Comparison of ENCODE assay signal across 1 cellular context in the genomic region with DNA sequence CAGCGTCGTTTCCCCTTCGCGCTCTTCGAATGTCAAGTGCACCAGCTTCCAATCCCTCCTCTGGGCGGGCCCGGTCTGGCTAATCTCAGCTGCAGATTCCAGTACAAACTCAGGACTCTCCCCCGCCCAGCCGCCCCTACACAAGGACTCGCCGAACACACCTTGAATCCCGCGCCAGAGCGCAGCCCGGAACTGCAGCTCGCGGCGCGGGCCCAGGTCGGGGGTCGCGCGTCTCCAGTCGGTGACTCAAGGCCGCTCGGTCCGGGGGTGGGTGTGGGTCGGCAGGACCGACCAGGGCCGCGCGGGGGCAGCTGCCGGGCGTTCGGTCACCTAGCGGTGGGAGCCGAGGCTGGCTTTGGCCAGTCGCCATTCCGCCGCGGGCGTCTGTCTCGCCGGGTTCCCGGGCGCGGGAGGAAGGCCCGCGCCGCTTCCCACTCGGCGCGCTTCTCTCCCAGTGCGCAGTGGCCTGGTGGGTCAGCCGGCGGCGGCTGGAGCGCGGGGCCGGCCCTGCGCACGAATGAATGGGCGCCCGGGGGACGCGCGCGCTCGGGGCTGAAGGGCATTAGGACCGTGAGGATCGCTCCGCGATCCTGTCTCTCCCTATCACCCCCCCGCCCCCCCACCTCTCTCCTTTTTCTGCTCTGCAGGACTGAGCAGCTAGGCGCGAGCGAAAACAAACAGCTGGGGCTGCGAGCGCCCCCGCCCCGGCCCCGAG.
TF ChIP-seq lines count a peak whose summit lies in the region.

GALNT16 (plus strand) TSS at position 628 of the 715 bp plus-strand sequence. CDS start 133 bp downstream, outside the sequence.

TF ChIP-seq in K562, 482 proteins besides CTCF, POLR2A, EP300 and RAD21 (continued from another document):
- no peak for TF ChIP-seq GTF2A2 (tag; IDR thresholded peaks at IDR 0.05)
- no peak for TF ChIP-seq CC2D1A (IDR thresholded peaks at IDR 0.05)
- TF ChIP-seq VEZF1 (CRISPR knock-in tag; IDR thresholded peaks at IDR 0.05) = peak; percentile 44
- no peak for TF ChIP-seq HDAC1 (IDR thresholded peaks at IDR 0.05)
TF ChIP-seq in K562: peak in this region for 2.
